ENCODE assay signal across 13 cellular contexts in genomic region chr11:2574553-2575535, GRCh38.
DNase-seq lines count a peak whose midpoint lies in the region; ATAC-seq and TF ChIP-seq lines count a peak whose summit lies in the region.
"Had no signal": no experiment of that assay in that cellular context is flagged by ENCODE, and none has a peak within 500 bp of the region (broad histone marks: within the 10 kb centered on the region; RNA-seq: fewer than 3 reads in every experiment).

No MANE protein-coding gene starts in this region.

- no peaks in the 10 kb centered on the region for H3K36me3 Mint-ChIP-seq in MCF 10A (ENCODE audit: insufficient read depth, unreplicated experiment)
- H3K36me3 Mint-ChIP-seq: stimulated activated effector memory CD8-positive, alpha-beta T cell treated with anti-CD3 and anti-CD28 coated beads, Interleukin-12 subunit alpha, Interleukin-12 subunit beta, amount 100 ng/mL, for 72 hours had no signal

- H3K4me3 ChIP-seq in breast epithelium (peak overlapping the region in 1 of 3 donors; percentile 35), dorsolateral prefrontal cortex (no peak overlapping the region), mucosa of descending colon (no peak overlapping the region), aorta (ENCODE audit: low read length in 2 of 2) (no peak overlapping the region)

- H3K27ac ChIP-seq in breast epithelium (peak overlapping the region; percentile 33 to 68), dorsolateral prefrontal cortex (peak overlapping the region in 40 of 59 donors; percentile 1 to 80 (median 56)), aorta (ENCODE audit: low read depth in 1 of 2, low read length in 2 of 2) (no peak overlapping the region)

- H3K27me3 Mint-ChIP-seq in MCF 10A (ENCODE audit: insufficient read depth, unreplicated experiment), result no peaks in the 10 kb centered on the region

- H3K4me1 Mint-ChIP-seq in MCF 10A (ENCODE audit: insufficient read depth, unreplicated experiment), result no peaks in the 10 kb centered on the region
- H3K4me1 Mint-ChIP-seq: stimulated activated effector memory CD8-positive, alpha-beta T cell treated with anti-CD3 and anti-CD28 coated beads, Interleukin-12 subunit alpha, Interleukin-12 subunit beta, amount 100 ng/mL, for 72 hours had no signal

- peak; percentile 40 to 69 for DNase-seq in breast epithelium (ENCODE audit: low spot score in 2 of 2)
- no peak for DNase-seq in MCF 10A (ENCODE audit: unreplicated experiment)
- peak in 9 of 10 donors; percentile 36 to 75 (median 44) for DNase-seq in dorsolateral prefrontal cortex
- peak; percentile 21 to 70 (median 62) for DNase-seq in mucosa of descending colon
- DNase-seq in aorta, result peak; percentile 44 to 57
- DNase-seq in NCI-H2227 treated with DMSO at 0.1 percent for 48 hours (lab: John Stamatoyannopoulos, UW), result no peak
- DNase-seq: amniotic stem cell; GDM1; NCI-H526 treated with DMSO at 0.1 percent for 48 hours; stimulated activated CD4-positive, alpha-beta T cell treated with anti-CD3 and anti-CD28 coated beads, Interleukin-15, amount 100 ng/mL, for 24 hours had no signal

- ATAC-seq in mucosa of descending colon, result peak; percentile 74
- ATAC-seq in aorta (ENCODE audit: low FRiP score), result no peak
- ATAC-seq in HG03439 (IDR thresholded peaks at IDR 0.05; ENCODE audit: unreplicated experiment), result no peak
- ATAC-seq in HG03135 (IDR thresholded peaks at IDR 0.05; ENCODE audit: unreplicated experiment), result no peak
- ATAC-seq: stimulated activated effector memory CD8-positive, alpha-beta T cell treated with anti-CD3 and anti-CD28 coated beads, Interleukin-12 subunit alpha, Interleukin-12 subunit beta, amount 100 ng/mL, for 72 hours had no signal

- H3K27ac Mint-ChIP-seq in MCF 10A (ENCODE audit: low read depth, unreplicated experiment), result no peak overlapping the region
- H3K27ac Mint-ChIP-seq: stimulated activated effector memory CD8-positive, alpha-beta T cell treated with anti-CD3 and anti-CD28 coated beads, Interleukin-12 subunit alpha, Interleukin-12 subunit beta, amount 100 ng/mL, for 72 hours had no signal

- no peak for TF ChIP-seq CTCF in breast epithelium (IDR thresholded peaks at IDR 0.05)
- no peak for TF ChIP-seq CTCF in MCF 10A (IDR thresholded peaks at IDR 0.05; ENCODE audit: unreplicated experiment)
- TF ChIP-seq CTCF in dorsolateral prefrontal cortex (IDR thresholded peaks at IDR 0.05 in 54 of 56, conservative IDR thresholded peaks at IDR 0.05 in 2 of 56; ENCODE audit: low read depth in 1 of 56, partially characterized antibody in 56 of 56), result peak in 1 of 56 donors; percentile 15
- TF ChIP-seq CTCF in mucosa of descending colon (IDR thresholded peaks at IDR 0.05), result no peak

- no peaks in the 10 kb centered on the region for H3K36me3 ChIP-seq in breast epithelium
- no peaks in the 10 kb centered on the region for H3K36me3 ChIP-seq in mucosa of descending colon (ENCODE audit: low read depth)
- no peaks in the 10 kb centered on the region for H3K36me3 ChIP-seq in aorta (ENCODE audit: control insufficient read depth in 1 of 2, insufficient read depth in 2 of 2, low read length in 1 of 2)

- H3K4me1 ChIP-seq in breast epithelium (no peaks in the 10 kb centered on the region), mucosa of descending colon (ENCODE audit: low read depth) (peaks cover 13% of the 10 kb centered on the region), aorta (ENCODE audit: control insufficient read depth in 1 of 2, insufficient read depth in 2 of 2, low read length in 2 of 2) (no peaks in the 10 kb centered on the region)

- CTCF ChIA-PET in MCF 10A (lab: Yijun Ruan, JAX), result interaction anchor here (0.6 to 1.1 kb wide), 3 partner anchors 204 to 843 kb away, joined by 3 to 6 read pairs (median 3); partner anchors contain the start of gene CDKN1C

- no peak overlapping the region for H3K4me3 Mint-ChIP-seq in MCF 10A (ENCODE audit: unreplicated experiment)
- H3K4me3 Mint-ChIP-seq: stimulated activated effector memory CD8-positive, alpha-beta T cell treated with anti-CD3 and anti-CD28 coated beads, Interleukin-12 subunit alpha, Interleukin-12 subunit beta, amount 100 ng/mL, for 72 hours had no signal

- H3K27me3 ChIP-seq in breast epithelium (no peaks in the 10 kb centered on the region), dorsolateral prefrontal cortex (no peaks in the 10 kb centered on the region), aorta (ENCODE audit: control insufficient read depth in 1 of 2, insufficient read depth in 2 of 2, low read length in 1 of 2) (no peaks in the 10 kb centered on the region)

- intact Hi-C loops in breast epithelium (cut with DNase I; ENCODE audit: low total_unique reads), result loop anchor here (5.0 kb wide), 1 partner anchor 1828 kb away; the partner anchor contains the start of gene TALDO1
- intact Hi-C loops in MCF 10A (cut with micrococcal nuclease), result no loop called here
- intact Hi-C loops in dorsolateral prefrontal cortex (cut with DNase I), result no loop called here
- intact Hi-C loops in mucosa of descending colon (cut with DNase I, micrococcal nuclease), result no loop called here
- intact Hi-C loops in aorta (cut with DNase I), result no loop called here

- WGBS in aorta, 2 donors, result 93 to 95% methylated on average over 39 to 45 of the region's 45 CpGs

- H3K9me3 ChIP-seq in breast epithelium, result no peaks in the 10 kb centered on the region
- H3K9me3 ChIP-seq in mucosa of descending colon, result no peaks in the 10 kb centered on the region
- H3K9me3 ChIP-seq in aorta (ENCODE audit: control insufficient read depth, low read length), result no peaks in the 10 kb centered on the region

- no peak for TF ChIP-seq POLR2A in breast epithelium (IDR thresholded peaks at IDR 0.05)

- POLR2A ChIA-PET in MCF 10A (lab: Yijun Ruan, JAX), result no interaction called here

- H3K9me3 Mint-ChIP-seq in MCF 10A (ENCODE audit: unreplicated experiment), result no peaks in the 10 kb centered on the region
- H3K9me3 Mint-ChIP-seq: stimulated activated effector memory CD8-positive, alpha-beta T cell treated with anti-CD3 and anti-CD28 coated beads, Interleukin-12 subunit alpha, Interleukin-12 subunit beta, amount 100 ng/mL, for 72 hours had no signal

- BruUV-seq in MCF 10A (replicated peaks; lab: Mats Ljungman, UMichigan), result no TSS peak

Comparison
In these comparisons a context has a peak if more than half of its experiments do, and no peak if none do; other contexts are left out.
1. DNase-seq: peak in breast epithelium (2 of 2), dorsolateral prefrontal cortex (9 of 10), mucosa of descending colon (3 of 3) and aorta (2 of 2); none in MCF 10A (single experiment) and NCI-H2227 treated with DMSO at 0.1 percent for 48 hours (single experiment).
2. H3K27ac ChIP-seq: peak in breast epithelium (2 of 2) and dorsolateral prefrontal cortex (40 of 59); none in aorta (0 of 2).